Comparison of ENCODE assay signal across 21 cellular contexts in the genomic region with DNA sequence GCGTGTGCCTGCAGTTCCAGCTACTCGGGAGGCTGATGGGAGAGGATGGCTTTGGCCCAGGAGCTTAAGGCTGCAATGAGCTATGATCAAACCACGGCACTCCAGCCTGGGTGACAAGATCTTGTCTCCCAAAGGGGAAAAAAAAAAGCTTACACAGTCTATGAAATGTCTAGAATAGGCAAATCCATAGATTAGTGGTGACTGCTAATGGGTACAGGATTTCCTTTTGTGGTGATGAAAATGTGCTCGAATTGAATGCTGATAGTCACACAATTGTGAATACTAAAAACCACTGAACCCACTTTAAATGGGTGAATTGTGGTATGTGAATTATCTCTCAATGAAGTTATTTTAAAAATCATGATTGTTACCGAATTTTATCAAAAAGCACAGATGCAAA. TPM values are rescaled to one million over a fixed set of nuclear protein-coding genes. Genes with fewer than 3 reads are reported as not detected.
A peak's percentile ranks its signal among the peaks of the same experiment; 100 is the strongest.
DNase-seq lines count a peak whose midpoint lies in the region; ATAC-seq, FAIRE-seq and TF ChIP-seq lines count a peak whose summit lies in the region.
"Had no signal": no experiment of that assay in that cellular context is flagged by ENCODE, and none has a peak within 500 bp of the region (broad histone marks: within the 10 kb centered on the region; RNA-seq: fewer than 3 reads in every experiment).

No MANE protein-coding gene starts in this region.

- TF ChIP-seq RAD21 in HepG2 (CRISPR knock-in tag; IDR thresholded peaks at IDR 0.05) = no peak

- no peak overlapping the region for H3K9ac ChIP-seq in HepG2 (ENCODE audit: insufficient read depth, low read depth, low read length)
- H3K9ac ChIP-seq: neural progenitor cell had no signal

- in situ Hi-C loops in HepG2 (cut with HindIII; ENCODE audit: extremely low pct_ligation_motif_present, low pct_unique_long_range_greater_than_20kb) = no loop called here

- H4K20me1 ChIP-seq in HepG2 (ENCODE audit: insufficient read depth, low read length) = peaks cover 96% of the 10 kb centered on the region

- CTCF ChIA-PET in HepG2 (lab: Yijun Ruan, JAX; ENCODE audit: low intra/inter-chr PET ratio, low total read pairs) = no interaction called here
- CTCF ChIA-PET in WTC11 (lab: Charles Lee) = interaction anchor here (0.5 to 9.6 kb wide), 9 partner anchors 10 to 190 kb away, joined by 3 to 131 read pairs (median 3); no protein-coding TSS in a partner anchor

- H3K79me2 ChIP-seq in HepG2 (ENCODE audit: insufficient read depth, low read length) = peaks cover 96% of the 10 kb centered on the region

- no peaks in the 10 kb centered on the region for H3K36me3 Mint-ChIP-seq in WTC11
- peaks cover 4% of the 10 kb centered on the region for H3K36me3 Mint-ChIP-seq in memory B cell

- H3K4me1 ChIP-seq in HepG2 (ENCODE audit: insufficient read depth, low read length) (peaks cover 96% of the 10 kb centered on the region), right lobe of liver (peaks cover 0 to 50% (median 8%) of the 10 kb centered on the region in 4 donors)

- H3K27me3 Mint-ChIP-seq in WTC11 (ENCODE audit: low read depth) = no peaks in the 10 kb centered on the region
- no peaks in the 10 kb centered on the region for H3K27me3 Mint-ChIP-seq in memory B cell

- H3K4me2 ChIP-seq in HepG2 (ENCODE audit: low read depth, low read length) = no peak overlapping the region
- H3K4me2 ChIP-seq: neural progenitor cell had no signal

- H3K27ac Mint-ChIP-seq in WTC11 = 0 out of 2 replicates have a peak overlapping the region, but pooled peaks have one; percentile 82
- H3K27ac Mint-ChIP-seq in memory B cell = no peak overlapping the region

- H3K4me3 ChIP-seq in HepG2 (replicated peaks in 1 of 3; ENCODE audit: insufficient read depth in 1 of 3, low read depth in 2 of 3, low read length in 3 of 3) = no peak overlapping the region
- no peak overlapping the region for H3K4me3 ChIP-seq in right lobe of liver
- H3K4me3 ChIP-seq: body of pancreas, coronary artery, MG63, neural progenitor cell, tibial nerve had no signal

- no peak overlapping the region for H2AFZ ChIP-seq in HepG2 (ENCODE audit: low read length)
- H2AFZ ChIP-seq: neural progenitor cell had no signal

- TF ChIP-seq EP300 in HepG2 (IDR thresholded peaks at IDR 0.05; ENCODE audit: low read depth in 2 of 2, low read length in 2 of 2) = no peak
- TF ChIP-seq EP300 in HepG2 (CRISPR knock-in tag; IDR thresholded peaks at IDR 0.05; ENCODE audit: borderline replicate concordance) = no peak

- H3K9me3 ChIP-seq in HepG2 (ENCODE audit: low read length) (no peaks in the 10 kb centered on the region), right lobe of liver (no peaks in the 10 kb centered on the region)
- H3K9me3 ChIP-seq: body of pancreas, Caco-2, MG63, tibial nerve had no signal

- ATAC-seq in HepG2 = no peak
- no peak for ATAC-seq in right lobe of liver
- ATAC-seq in WTC11 = no peak
- no peak for ATAC-seq in memory B cell (ENCODE audit: low read depth)
- no peak for ATAC-seq in HG03135 (IDR thresholded peaks at IDR 0.05; ENCODE audit: unreplicated experiment)
- ATAC-seq in HG03565 (IDR thresholded peaks at IDR 0.05; ENCODE audit: unreplicated experiment) = no peak
- ATAC-seq: body of pancreas had no signal

- TF ChIP-seq CTCF in HepG2 (CRISPR knock-in tag; IDR thresholded peaks at IDR 0.05) (no peak), right lobe of liver (IDR thresholded peaks at IDR 0.05) (no peak), WTC11 (IDR thresholded peaks at IDR 0.05) (no peak)

- H3K27ac ChIP-seq in HepG2 (ENCODE audit: extremely low read length, insufficient read depth, low read length) = no peak overlapping the region
- H3K27ac ChIP-seq in right lobe of liver = no peak overlapping the region
- H3K27ac ChIP-seq: body of pancreas, coronary artery had no signal

- H3K36me3 ChIP-seq in HepG2 (replicated peaks in 1 of 2; ENCODE audit: control insufficient read depth in 1 of 2, insufficient read depth in 2 of 2, low read length in 2 of 2) (peaks cover 0 to 5% of the 10 kb centered on the region in 2 experiments; a peak in 2 of 5 replicates), right lobe of liver (no peaks in the 10 kb centered on the region)
- H3K36me3 ChIP-seq: MG63, neural progenitor cell, tibial nerve had no signal

- H3K27me3 ChIP-seq in HepG2 (ENCODE audit: control insufficient read depth in 1 of 2, insufficient read depth in 2 of 2, low read length in 2 of 2) = no peaks in the 10 kb centered on the region
- H3K27me3 ChIP-seq in right lobe of liver = no peaks in the 10 kb centered on the region
- H3K27me3 ChIP-seq: body of pancreas, MG63, neural progenitor cell, tibial nerve had no signal

- BruUV-seq in HepG2 (replicated peaks; lab: Mats Ljungman, UMichigan) = no TSS peak

- H3K9me3 Mint-ChIP-seq in WTC11 (no peaks in the 10 kb centered on the region), memory B cell (no peaks in the 10 kb centered on the region)
- H3K9me3 Mint-ChIP-seq: neural progenitor cell had no signal

- intact Hi-C loops in HepG2 (cut with micrococcal nuclease; ENCODE audit: unreplicated experiment) = no loop called here
- intact Hi-C loops in right lobe of liver (cut with DNase I) = no loop called here

- H3K4me3 Mint-ChIP-seq in WTC11 = no peak overlapping the region
- H3K4me3 Mint-ChIP-seq in memory B cell = peak overlapping the region; percentile 5
- H3K4me3 Mint-ChIP-seq: neural progenitor cell had no signal

- DNase-seq in HepG2 (ENCODE audit: low spot score) = no peak
- no peak for DNase-seq in right lobe of liver
- no peak for DNase-seq in WTC11 (ENCODE audit: low spot score)
- DNase-seq in memory B cell (ENCODE audit: low spot score in 2 of 2) = no peak
- DNase-seq in ecto neural progenitor cell (ENCODE audit: low spot score) = no peak
- DNase-seq in T1000 (lab: John Stamatoyannopoulos, UW) = no peak
- DNase-seq: activated gamma-delta T cell treated with Interleukin-2 at 50 U/mL for 16 hours, body of pancreas, Caco-2, foreskin fibroblast, GOT3, kidney glomerular epithelial cell, MG63, NCI-H187 treated with DMSO at 0.1 percent for 48 hours, NCI-H446, T-helper 1 cell had no signal

- POLR2A ChIA-PET in HepG2 (lab: Yijun Ruan, JAX) (interaction anchor here (1.5 kb wide), 1 partner anchor 13 kb away, joined by 4 read pairs; no protein-coding TSS in a partner anchor), WTC11 (lab: Charles Lee) (no interaction called here)

- WGBS in HepG2 (ENCODE audit: low lambda C conversion rate) = 94% methylated on average over 5 of the region's 5 CpGs
- WGBS in right lobe of liver (ENCODE audit: insufficient coverage, low coverage, low lambda C conversion rate, missing lambda C conversion rate) = 70% methylated on average over 5 of the region's 5 CpGs

- TF ChIP-seq POLR2A in HepG2 (IDR thresholded peaks at IDR 0.05; ENCODE audit: insufficient read depth in 1 of 2, low read depth in 2 of 2, low read length in 2 of 2) (no peak), right lobe of liver (IDR thresholded peaks at IDR 0.05) (no peak)

- FAIRE-seq in HepG2 (lab: Jason Lieb, UNC) = no peak

- peaks cover 92% of the 10 kb centered on the region for H3K4me1 Mint-ChIP-seq in WTC11
- H3K4me1 Mint-ChIP-seq in memory B cell = peaks cover 74% of the 10 kb centered on the region

TF ChIP-seq in HepG2, 621 proteins besides CTCF, POLR2A, EP300 and RAD21 (continues in another document):
- TF ChIP-seq ZSCAN21 (CRISPR knock-in tag; IDR thresholded peaks at IDR 0.05; ENCODE audit: borderline replicate concordance) = no peak
- no peak for TF ChIP-seq HNRNPLL (IDR thresholded peaks at IDR 0.05; ENCODE audit: low read depth, low read length, poor library complexity, severe bottlenecking)
- no peak for TF ChIP-seq EZH2 (conservative IDR thresholded peaks at IDR 0.05; ENCODE audit: low read depth, low read length)
- no peak for TF ChIP-seq SIX1 (CRISPR knock-in tag; IDR thresholded peaks at IDR 0.05; ENCODE audit: borderline replicate concordance)
- no peak for TF ChIP-seq ZNF557 (CRISPR knock-in tag; IDR thresholded peaks at IDR 0.05)

TF ChIP-seq in WTC11, 78 proteins besides CTCF, POLR2A, EP300 and RAD21 (continues in another document):
- TF ChIP-seq, protein P1, sequence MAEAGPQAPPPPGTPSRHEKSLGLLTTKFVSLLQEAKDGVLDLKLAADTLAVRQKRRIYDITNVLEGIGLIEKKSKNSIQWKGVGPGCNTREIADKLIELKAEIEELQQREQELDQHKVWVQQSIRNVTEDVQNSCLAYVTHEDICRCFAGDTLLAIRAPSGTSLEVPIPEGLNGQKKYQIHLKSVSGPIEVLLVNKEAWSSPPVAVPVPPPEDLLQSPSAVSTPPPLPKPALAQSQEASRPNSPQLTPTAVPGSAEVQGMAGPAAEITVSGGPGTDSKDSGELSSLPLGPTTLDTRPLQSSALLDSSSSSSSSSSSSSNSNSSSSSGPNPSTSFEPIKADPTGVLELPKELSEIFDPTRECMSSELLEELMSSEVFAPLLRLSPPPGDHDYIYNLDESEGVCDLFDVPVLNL (CRISPR knock-in tag; IDR thresholded peaks at IDR 0.05; ENCODE audit: borderline replicate concordance, low read depth) = no peak
- TF ChIP-seq ZNF219 (CRISPR knock-in tag; IDR thresholded peaks at IDR 0.05; ENCODE audit: borderline replicate concordance) (no peak), ZNF317 (CRISPR knock-in tag; IDR thresholded peaks at IDR 0.05; ENCODE audit: borderline replicate concordance, low read depth) (no peak)

RNA-seq across cellular contexts. Expression of gene USP7, which starts 14.9 kb away (rescaled TPM):
- 173 and 177 TPM in 2 replicates for total RNA-seq in HepG2 (2016; rRNA removed; fragmentation: Illumina TruSeq; extraction: Trizol)
- 42.2 and 47.1 TPM in 2 replicates for total RNA-seq in HepG2 (2016; cell fraction: cytosol; rRNA removed; fragmentation: Illumina TruSeq; extraction: Trizol; ENCODE audit: low read depth)
- 166 and 185 TPM in 2 replicates for total RNA-seq in HepG2 (2016; cell fraction: insoluble cytoplasmic fraction; rRNA removed; fragmentation: Illumina TruSeq; extraction: Trizol)
- total RNA-seq in HepG2 (2016; cell fraction: membrane; rRNA removed; fragmentation: Illumina TruSeq; extraction: Trizol) = 53.5 and 58.7 TPM in 2 replicates
- 231 and 239 TPM in 2 replicates for total RNA-seq in HepG2 (2016; cell fraction: nucleus; rRNA removed; fragmentation: Illumina TruSeq; extraction: Trizol)
- 52.5 and 58.4 TPM in 2 replicates for polyA plus RNA-seq in HepG2 (2011; rRNA removed)
- polyA plus RNA-seq in HepG2 (2011; cell fraction: cytosol; rRNA removed) = 16.6 and 26.6 TPM in 2 replicates
- 77.7 and 102 TPM in 2 replicates for polyA plus RNA-seq in HepG2 (2011; cell fraction: nucleus; rRNA removed)
- polyA plus RNA-seq in HepG2 (2012) = 151 and 152 TPM in 2 replicates
- polyA plus RNA-seq in HepG2 (2016; cell fraction: cytosol; fragmentation: Illumina TruSeq; extraction: Trizol; ENCODE audit: low read depth) = 5.3 and 6.8 TPM in 2 replicates
- 200 and 216 TPM in 2 replicates for polyA plus RNA-seq in HepG2 (2016; cell fraction: insoluble cytoplasmic fraction; fragmentation: Illumina TruSeq; extraction: Trizol; ENCODE audit: low read depth)
- polyA plus RNA-seq in HepG2 (2016; cell fraction: membrane; fragmentation: Illumina TruSeq; extraction: Trizol; ENCODE audit: low read depth) = 18.6 and 26.0 TPM in 2 replicates
- 243 and 249 TPM in 2 replicates for polyA plus RNA-seq in HepG2 (2016; cell fraction: nucleus; fragmentation: Illumina TruSeq; extraction: Trizol; ENCODE audit: insufficient read depth, low read depth)
- polyA minus RNA-seq in HepG2 (2011; rRNA and poly(A)+ RNA removed; ENCODE audit: low replicate concordance) = 135 and 250 TPM in 2 replicates
- polyA minus RNA-seq in HepG2 (2011; cell fraction: cytosol; rRNA and poly(A)+ RNA removed) = 49.2 and 87.1 TPM in 2 replicates
- polyA minus RNA-seq in HepG2 (2011; cell fraction: nucleus; rRNA and poly(A)+ RNA removed) = 329 and 403 TPM in 2 replicates
- total RNA-seq in right lobe of liver = 10 to 100 TPM; 46.8 to 55.8 (median 49.1) TPM
- 153 to 211 TPM (median 161 TPM) in 3 replicates for total RNA-seq in WTC11 (2021)
